ENCODE assay signal across 18 cellular contexts in the genomic region with DNA sequence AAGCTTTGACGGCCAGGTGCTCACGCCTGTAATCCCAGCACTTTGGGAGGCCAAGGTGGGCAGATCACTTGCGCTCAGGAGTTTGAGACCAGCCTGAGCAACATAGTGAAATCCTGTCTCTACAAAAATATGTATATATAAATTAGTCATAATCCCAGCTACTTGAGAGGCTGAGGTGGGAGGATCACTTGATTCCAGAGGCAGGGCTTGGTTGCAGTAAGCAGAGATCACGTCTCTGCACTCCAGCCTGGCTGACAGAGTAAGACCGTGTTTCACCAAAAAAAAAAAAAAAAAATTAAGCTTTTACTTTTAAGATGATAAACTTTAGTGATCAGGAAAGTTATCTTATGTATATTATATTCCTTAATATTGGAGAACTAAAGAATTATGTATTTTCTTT. TPM values are rescaled to one million over a fixed set of nuclear protein-coding genes. Genes with fewer than 3 reads are reported as not detected.
A peak's percentile ranks its signal among the peaks of the same experiment; 100 is the strongest.
DNase-seq lines count a peak whose midpoint lies in the region; ATAC-seq, FAIRE-seq and TF ChIP-seq lines count a peak whose summit lies in the region.
"Had no signal": no experiment of that assay in that cellular context is flagged by ENCODE, and none has a peak within 500 bp of the region (broad histone marks: within the 10 kb centered on the region; RNA-seq: fewer than 3 reads in every experiment).

No MANE protein-coding gene starts in this region.

- peaks cover 18% of the 10 kb centered on the region for H3K4me1 Mint-ChIP-seq in activated naive CD4-positive, alpha-beta T cell treated with anti-CD3 and anti-CD28 coated beads for 36 hours (ENCODE audit: low read depth)
- H3K4me1 Mint-ChIP-seq in activated CD8-positive, alpha-beta memory T cell treated with anti-CD3 and anti-CD28 coated beads, Interleukin-2, amount 10 ng/mL, durations not matched to agents 7 days and 5 days: peaks cover 26% of the 10 kb centered on the region
- no peaks in the 10 kb centered on the region for H3K4me1 Mint-ChIP-seq in type B pancreatic cell (ENCODE audit: unreplicated experiment)
- H3K4me1 Mint-ChIP-seq: CD8-positive, alpha-beta memory T cell had no signal

- H3K27me3 Mint-ChIP-seq in activated naive CD4-positive, alpha-beta T cell treated with anti-CD3 and anti-CD28 coated beads for 36 hours (ENCODE audit: low read depth): no peaks in the 10 kb centered on the region
- H3K27me3 Mint-ChIP-seq in activated CD8-positive, alpha-beta memory T cell treated with anti-CD3 and anti-CD28 coated beads, Interleukin-2, amount 10 ng/mL, durations not matched to agents 7 days and 5 days: no peaks in the 10 kb centered on the region
- no peaks in the 10 kb centered on the region for H3K27me3 Mint-ChIP-seq in type B pancreatic cell
- H3K27me3 Mint-ChIP-seq: CD8-positive, alpha-beta memory T cell had no signal

- H3K36me3 Mint-ChIP-seq in activated naive CD4-positive, alpha-beta T cell treated with anti-CD3 and anti-CD28 coated beads for 36 hours (ENCODE audit: low read depth): peaks cover 61% of the 10 kb centered on the region
- H3K36me3 Mint-ChIP-seq in activated CD8-positive, alpha-beta memory T cell treated with anti-CD3 and anti-CD28 coated beads, Interleukin-2, amount 10 ng/mL, durations not matched to agents 7 days and 5 days: peaks cover 53% of the 10 kb centered on the region
- peaks cover 41% of the 10 kb centered on the region for H3K36me3 Mint-ChIP-seq in type B pancreatic cell

- no peak overlapping the region for H3K4me3 Mint-ChIP-seq in activated naive CD4-positive, alpha-beta T cell treated with anti-CD3 and anti-CD28 coated beads for 36 hours
- no peak overlapping the region for H3K4me3 Mint-ChIP-seq in activated CD8-positive, alpha-beta memory T cell treated with anti-CD3 and anti-CD28 coated beads, Interleukin-2, amount 10 ng/mL, durations not matched to agents 7 days and 5 days
- H3K4me3 Mint-ChIP-seq in type B pancreatic cell: no peak overlapping the region
- H3K4me3 Mint-ChIP-seq: CD8-positive, alpha-beta memory T cell; HFFc6 had no signal

- H3K9ac ChIP-seq in kidney (ENCODE audit: low read length in 2 of 2): no peak overlapping the region
- H3K9ac ChIP-seq: BLaER1 had no signal

- DNase-seq in activated naive CD4-positive, alpha-beta T cell treated with anti-CD3 and anti-CD28 coated beads for 36 hours: no peak
- DNase-seq in activated naive CD4-positive, alpha-beta T cell treated with anti-CD3 and anti-CD28 coated beads, Interleukin-2, amount 50 U/mL, for 16 hours: no peak
- DNase-seq in amniotic epithelial cell (ENCODE audit: low read depth): peak; percentile 68
- peak; percentile 15 for DNase-seq in kidney
- DNase-seq in activated CD8-positive, alpha-beta memory T cell treated with anti-CD3 and anti-CD28 coated beads, Interleukin-2, amount 10 ng/mL, durations not matched to agents 7 days and 5 days: no peak
- no peak for DNase-seq in type B pancreatic cell (ENCODE audit: extremely low spot score, unreplicated experiment)
- DNase-seq in T-helper 2 cell: no peak
- DNase-seq: AML-193; Caco-2; CD8-positive, alpha-beta memory T cell; DND-41; GDM1; HFFc6 had no signal

- H3K36me3 ChIP-seq in kidney (ENCODE audit: control insufficient read depth in 1 of 2, insufficient read depth in 2 of 2, low read length in 2 of 2): peaks cover 28 to 44% of the 10 kb centered on the region in 2 donors

- no peak for FAIRE-seq in kidney (lab: Jason Lieb, UNC)
- FAIRE-seq: H1 had no signal

- no peaks in the 10 kb centered on the region for H3K9me3 Mint-ChIP-seq in activated naive CD4-positive, alpha-beta T cell treated with anti-CD3 and anti-CD28 coated beads for 36 hours
- no peaks in the 10 kb centered on the region for H3K9me3 Mint-ChIP-seq in activated CD8-positive, alpha-beta memory T cell treated with anti-CD3 and anti-CD28 coated beads, Interleukin-2, amount 10 ng/mL, durations not matched to agents 7 days and 5 days (ENCODE audit: low read depth)
- H3K9me3 Mint-ChIP-seq in type B pancreatic cell: no peaks in the 10 kb centered on the region
- H3K9me3 Mint-ChIP-seq: CD8-positive, alpha-beta memory T cell; HFFc6 had no signal

- no peak for ATAC-seq in activated CD8-positive, alpha-beta memory T cell treated with anti-CD3 and anti-CD28 coated beads, Interleukin-2, amount 10 ng/mL, durations not matched to agents 7 days and 5 days

- no peaks in the 10 kb centered on the region for H3K9me3 ChIP-seq in kidney (ENCODE audit: control insufficient read depth in 1 of 2, low read length in 2 of 2)
- H3K9me3 ChIP-seq: BLaER1, Caco-2, HAP-1 had no signal

- H3K4me3 ChIP-seq in kidney (ENCODE audit: low read length in 2 of 2): no peak overlapping the region
- H3K4me3 ChIP-seq: BLaER1, HAP-1 had no signal

- CTCF ChIA-PET in activated naive CD4-positive, alpha-beta T cell treated with anti-CD3 and anti-CD28 coated beads for 36 hours (lab: Charles Lee): interaction anchor here (0.6 to 2.2 kb wide), 4 partner anchors 38 to 496 kb away, joined by 3 to 19 read pairs (median 4); no protein-coding TSS in a partner anchor
- CTCF ChIA-PET in activated CD8-positive, alpha-beta memory T cell treated with anti-CD3 and anti-CD28 coated beads, Interleukin-2, amount 10 ng/mL, durations not matched to agents 7 days and 5 days (lab: Charles Lee): interaction anchor here (0.7 to 2.0 kb wide), 2 partner anchors 14 to 24 kb away, joined by 4 to 6 read pairs; no protein-coding TSS in a partner anchor

- H3K4me1 ChIP-seq in kidney (ENCODE audit: control insufficient read depth in 1 of 2, insufficient read depth in 1 of 2, low read depth in 1 of 2, low read length in 2 of 2): no peaks in the 10 kb centered on the region

- intact Hi-C loops in activated naive CD4-positive, alpha-beta T cell treated with anti-CD3 and anti-CD28 coated beads for 36 hours (cut with micrococcal nuclease): no loop called here
- intact Hi-C loops in kidney (cut with DNase I): no loop called here

- peak overlapping the region; percentile 70 for H3K27ac Mint-ChIP-seq in activated naive CD4-positive, alpha-beta T cell treated with anti-CD3 and anti-CD28 coated beads for 36 hours
- H3K27ac Mint-ChIP-seq in activated CD8-positive, alpha-beta memory T cell treated with anti-CD3 and anti-CD28 coated beads, Interleukin-2, amount 10 ng/mL, durations not matched to agents 7 days and 5 days: no peak overlapping the region
- H3K27ac Mint-ChIP-seq in type B pancreatic cell: no peak overlapping the region

- H3K27ac ChIP-seq in kidney (ENCODE audit: low read depth in 2 of 2, low read length in 2 of 2): no peak overlapping the region
- H3K27ac ChIP-seq: 22Rv1, BLaER1, HL-60 had no signal

- TF ChIP-seq CTCF in kidney (IDR thresholded peaks at IDR 0.05; ENCODE audit: borderline replicate concordance, extremely low read depth, insufficient read depth) (no peak), type B pancreatic cell (conservative IDR thresholded peaks at IDR 0.05) (no peak)

RNA-seq across cellular contexts. Expression of a gene that starts 18.0 kb away (rescaled TPM):
- 1 to 10 TPM; 8.7 to 9.2 TPM for total RNA-seq in activated naive CD4-positive, alpha-beta T cell treated with anti-CD3 and anti-CD28 coated beads for 36 hours
- total RNA-seq in kidney: 7.2 TPM
- polyA plus RNA-seq in kidney (ENCODE audit: insufficient read depth, low read depth, low replicate concordance): 4.4 TPM
- total RNA-seq in activated CD8-positive, alpha-beta memory T cell treated with anti-CD3 and anti-CD28 coated beads, Interleukin-2, amount 10 ng/mL, durations not matched to agents 7 days and 5 days: 1 to 10 TPM; 5.1 to 5.8 TPM
- 3.2 and 5.6 TPM in 2 replicates for total RNA-seq in type B pancreatic cell (ENCODE audit: low replicate concordance)

RNA-seq across cellular contexts. Expression of a gene that starts 48.9 kb away (rescaled TPM):
- 100 to 1,000 TPM; 398 to 417 TPM for total RNA-seq in activated naive CD4-positive, alpha-beta T cell treated with anti-CD3 and anti-CD28 coated beads for 36 hours
- total RNA-seq in kidney: 358 TPM
- 57.8 TPM for polyA plus RNA-seq in kidney (ENCODE audit: insufficient read depth, low read depth, low replicate concordance)
- total RNA-seq in activated CD8-positive, alpha-beta memory T cell treated with anti-CD3 and anti-CD28 coated beads, Interleukin-2, amount 10 ng/mL, durations not matched to agents 7 days and 5 days: 100 to 1,000 TPM; 134 to 158 TPM
- total RNA-seq in type B pancreatic cell (ENCODE audit: low replicate concordance): 110 and 114 TPM in 2 replicates

Comparison
In these comparisons a context has a peak if more than half of its experiments do, and no peak if none do; other contexts are left out.
1. DNase-seq: peak in amniotic epithelial cell (single experiment) and kidney (single experiment); none in activated naive CD4-positive, alpha-beta T cell treated with anti-CD3 and anti-CD28 coated beads for 36 hours (single experiment), activated naive CD4-positive, alpha-beta T cell treated with anti-CD3 and anti-CD28 coated beads, Interleukin-2, amount 50 U/mL, for 16 hours (single experiment), activated CD8-positive, alpha-beta memory T cell treated with anti-CD3 and anti-CD28 coated beads, Interleukin-2, amount 10 ng/mL, durations not matched to agents 7 days and 5 days (single experiment), type B pancreatic cell (single experiment) and T-helper 2 cell (0 of 5).